In genomic region chr1:5834477-5835178, GRCh38 we compare ENCODE assay signal across 19 cellular contexts.
DNase-seq lines count a peak whose midpoint lies in the region; ATAC-seq and TF ChIP-seq lines count a peak whose summit lies in the region.
"Had no signal": no experiment of that assay in that cellular context is flagged by ENCODE, and none has a peak within 500 bp of the region (broad histone marks: within the 10 kb centered on the region; RNA-seq: fewer than 3 reads in every experiment).

No MANE protein-coding gene starts in this region.

- no peak overlapping the region for H2AFZ ChIP-seq in osteoblast (ENCODE audit: low read length)

- no peaks in the 10 kb centered on the region for H3K9me3 Mint-ChIP-seq in endodermal cell
- H3K9me3 Mint-ChIP-seq in activated T-cell treated with anti-CD3 and anti-CD28 coated beads, Interleukin-2, amount 50 U/mL, for 72 hours = peaks cover 0 to under 1% of the 10 kb centered on the region in 2 donors

- DNase-seq in right cardiac atrium (peak in 2 of 3 donors; percentile 32 to 36), left cardiac atrium (no peak), MG63 (peak; percentile 22), endodermal cell (peak; percentile 65), osteoblast (ENCODE audit: insufficient read length, low spot score, missing footprints) (peak; percentile 78)
- no peak for DNase-seq in activated T-cell treated with anti-CD3 and anti-CD28 coated beads, Interleukin-2, amount 50 U/mL, for 72 hours
- DNase-seq in stimulated activated CD4-positive, alpha-beta T cell treated with anti-CD3 and anti-CD28 coated beads, Interleukin-2, amount 100 ng/mL, for 24 hours = no peak
- DNase-seq: 8988T; CD4-positive, alpha-beta memory T cell; DMS153; DMS79; HCEC 1CT; IMR-90; KBM-7 had no signal

- H3K9ac ChIP-seq in endodermal cell (ENCODE audit: extremely low read depth, low read length, poor library complexity, severe bottlenecking) = no peak overlapping the region

- no peak for TF ChIP-seq CTCF in endodermal cell (conservative IDR thresholded peaks at IDR 0.05)
- no peak for TF ChIP-seq CTCF in osteoblast (IDR thresholded peaks at IDR 0.05; ENCODE audit: extremely low read depth, low read depth, low read length)

- no peak overlapping the region for H3K27ac ChIP-seq in right cardiac atrium (ENCODE audit: low read length)
- H3K27ac ChIP-seq in endodermal cell (ENCODE audit: low read depth, low read length) = no peak overlapping the region
- no peak overlapping the region for H3K27ac ChIP-seq in osteoblast (ENCODE audit: low read depth, low read length)
- H3K27ac ChIP-seq: C4-2B, HL-60 had no signal

- H3K27me3 ChIP-seq in right cardiac atrium (ENCODE audit: control insufficient read depth, insufficient read depth) (no peaks in the 10 kb centered on the region), MG63 (peaks cover 11% of the 10 kb centered on the region; the same call in 1 of the 2 replicates), endodermal cell (ENCODE audit: control insufficient read depth, insufficient read depth, low read length, poor library complexity, severe bottlenecking) (no peaks in the 10 kb centered on the region), osteoblast (ENCODE audit: insufficient read depth, low read length) (no peaks in the 10 kb centered on the region)

- no peak overlapping the region for H3K4me3 Mint-ChIP-seq in endodermal cell
- H3K4me3 Mint-ChIP-seq in activated T-cell treated with anti-CD3 and anti-CD28 coated beads, Interleukin-2, amount 50 U/mL, for 72 hours = no peak overlapping the region
- H3K4me3 Mint-ChIP-seq: B cell; CD4-positive, alpha-beta memory T cell had no signal

- no peaks in the 10 kb centered on the region for H3K79me2 ChIP-seq in osteoblast (ENCODE audit: insufficient read depth, low read length)

- intact Hi-C loops in right cardiac atrium (cut with DNase I) (no loop called here), left cardiac atrium (cut with DNase I) (no loop called here)

- no peak overlapping the region for H3K4me3 ChIP-seq in right cardiac atrium (ENCODE audit: low read length)
- H3K4me3 ChIP-seq in MG63 = no peak overlapping the region
- H3K4me3 ChIP-seq in endodermal cell (ENCODE audit: low read length) = no peak overlapping the region
- no peak overlapping the region for H3K4me3 ChIP-seq in osteoblast (ENCODE audit: insufficient read depth, low read length)
- H3K4me3 ChIP-seq: GM12878 had no signal

- H4K20me1 ChIP-seq in osteoblast (ENCODE audit: insufficient read depth, low read length) = no peaks in the 10 kb centered on the region

- H3K36me3 Mint-ChIP-seq in endodermal cell (ENCODE audit: low read depth) = no peaks in the 10 kb centered on the region
- no peaks in the 10 kb centered on the region for H3K36me3 Mint-ChIP-seq in activated T-cell treated with anti-CD3 and anti-CD28 coated beads, Interleukin-2, amount 50 U/mL, for 72 hours (ENCODE audit: insufficient read depth in 2 of 2)
- H3K36me3 Mint-ChIP-seq: CD4-positive, alpha-beta memory T cell had no signal

- H3K4me1 ChIP-seq in right cardiac atrium (ENCODE audit: control insufficient read depth, insufficient read depth, low read length) (no peaks in the 10 kb centered on the region), endodermal cell (ENCODE audit: control insufficient read depth, insufficient read depth, low read length) (no peaks in the 10 kb centered on the region), osteoblast (ENCODE audit: insufficient read depth, low read length) (no peaks in the 10 kb centered on the region)

- 80% methylated on average over 32 of the region's 32 CpGs for WGBS in right cardiac atrium
- WGBS in endodermal cell (ENCODE audit: insufficient coverage in 1 of 2, insufficient read length in 1 of 2), 2 experiments = 88 to 91% methylated on average over 16 to 32 of the region's 32 CpGs

- no peak overlapping the region for H3K27ac Mint-ChIP-seq in endodermal cell
- H3K27ac Mint-ChIP-seq in activated T-cell treated with anti-CD3 and anti-CD28 coated beads, Interleukin-2, amount 50 U/mL, for 72 hours = no peak overlapping the region
- H3K27ac Mint-ChIP-seq: B cell; CD4-positive, alpha-beta memory T cell had no signal

- no peak overlapping the region for H3K4me2 ChIP-seq in osteoblast (ENCODE audit: insufficient read depth, low read length)

- H3K9me3 ChIP-seq in right cardiac atrium (ENCODE audit: control insufficient read depth, low read length) = no peaks in the 10 kb centered on the region
- H3K9me3 ChIP-seq in MG63 = no peaks in the 10 kb centered on the region
- no peaks in the 10 kb centered on the region for H3K9me3 ChIP-seq in endodermal cell (ENCODE audit: control insufficient read depth, low read length)
- H3K9me3 ChIP-seq in osteoblast (ENCODE audit: low read depth, low read length) = no peaks in the 10 kb centered on the region

- H3K36me3 ChIP-seq in MG63 = no peaks in the 10 kb centered on the region
- no peaks in the 10 kb centered on the region for H3K36me3 ChIP-seq in endodermal cell (ENCODE audit: control insufficient read depth, insufficient read depth, low read length)
- H3K36me3 ChIP-seq in osteoblast (ENCODE audit: insufficient read depth, low read length) = no peaks in the 10 kb centered on the region

- peaks cover 4% of the 10 kb centered on the region for H3K4me1 Mint-ChIP-seq in endodermal cell
- H3K4me1 Mint-ChIP-seq in activated T-cell treated with anti-CD3 and anti-CD28 coated beads, Interleukin-2, amount 50 U/mL, for 72 hours (ENCODE audit: low read depth) = no peaks in the 10 kb centered on the region
- H3K4me1 Mint-ChIP-seq: B cell; CD4-positive, alpha-beta memory T cell had no signal

- no peaks in the 10 kb centered on the region for H3K27me3 Mint-ChIP-seq in endodermal cell (ENCODE audit: insufficient read depth)
- H3K27me3 Mint-ChIP-seq in activated T-cell treated with anti-CD3 and anti-CD28 coated beads, Interleukin-2, amount 50 U/mL, for 72 hours (ENCODE audit: low read depth) = peaks cover 13% of the 10 kb centered on the region

- ATAC-seq in right cardiac atrium = no peak
- ATAC-seq in left cardiac atrium = no peak
- ATAC-seq in activated T-cell treated with anti-CD3 and anti-CD28 coated beads, Interleukin-2, amount 50 U/mL, for 72 hours (replicated peaks in 1 of 2) = no peak
- ATAC-seq in GM21528 (IDR thresholded peaks at IDR 0.05; ENCODE audit: low FRiP score, unreplicated experiment) = no peak
- ATAC-seq: GM12878 had no signal

Comparison
In these comparisons a context has a peak if more than half of its experiments do, and no peak if none do; other contexts are left out.
1. DNase-seq: peak in right cardiac atrium (2 of 3), MG63 (single experiment), endodermal cell (single experiment) and osteoblast (single experiment); none in left cardiac atrium (single experiment), activated T-cell treated with anti-CD3 and anti-CD28 coated beads, Interleukin-2, amount 50 U/mL, for 72 hours (0 of 2) and stimulated activated CD4-positive, alpha-beta T cell treated with anti-CD3 and anti-CD28 coated beads, Interleukin-2, amount 100 ng/mL, for 24 hours (0 of 2).